In the genomic region with DNA sequence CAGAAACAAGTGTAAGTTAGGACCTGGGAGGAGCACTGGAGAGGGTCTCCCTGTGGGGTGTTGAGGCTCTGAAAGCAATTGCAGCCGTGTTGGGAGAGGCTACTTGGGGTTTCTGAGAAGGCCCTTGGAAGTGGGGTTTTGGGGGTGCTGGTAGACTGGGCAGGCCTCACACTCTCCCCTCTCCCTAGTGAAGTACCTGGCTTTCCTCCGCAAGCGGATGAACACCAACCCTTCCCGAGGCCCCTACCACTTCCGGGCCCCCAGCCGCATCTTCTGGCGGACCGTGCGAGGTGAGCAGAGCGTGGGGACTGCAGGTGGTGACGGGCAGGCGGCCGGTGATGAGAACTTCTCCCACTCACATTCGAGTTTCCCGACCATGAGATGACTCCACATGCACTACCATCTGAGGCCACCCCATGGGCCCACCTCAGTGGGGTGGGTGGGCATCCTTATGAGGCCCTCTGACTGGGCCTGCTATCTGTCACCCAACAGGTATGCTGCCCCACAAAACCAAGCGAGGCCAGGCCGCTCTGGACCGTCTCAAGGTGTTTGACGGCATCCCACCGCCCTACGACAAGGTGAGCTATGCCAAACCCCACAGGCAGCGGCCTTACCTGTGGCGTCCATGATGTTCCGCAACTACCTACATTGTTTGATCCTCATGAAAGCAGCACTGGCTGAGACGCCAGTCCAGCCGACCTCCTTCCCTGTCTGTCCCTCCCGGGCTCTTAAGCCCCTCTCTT, we compare ENCODE assay signal across 6 cellular contexts. TPM values are rescaled to one million over a fixed set of nuclear protein-coding genes. Genes with fewer than 3 reads are reported as not detected.
DNase-seq lines count a peak whose midpoint lies in the region; ATAC-seq and TF ChIP-seq lines count a peak whose summit lies in the region.
"Had no signal": no experiment of that assay in that cellular context is flagged by ENCODE, and none has a peak within 500 bp of the region (broad histone marks: within the 10 kb centered on the region; RNA-seq: fewer than 3 reads in every experiment).

No MANE protein-coding gene starts in this region.

- peaks cover 36% of the 10 kb centered on the region for H3K4me1 ChIP-seq in body of pancreas

- CTCF ChIA-PET in CD4-positive, alpha-beta T cell (lab: Charles Lee) = interaction anchor here (0.8 to 1.1 kb wide), 2 partner anchors 16 to 20 kb away, joined by 3 read pairs; no protein-coding TSS in a partner anchor

- TF ChIP-seq POLR2A in body of pancreas (IDR thresholded peaks at IDR 0.05) = no peak

- 60 to 79% methylated on average over 3 to 27 of the region's 27 CpGs for WGBS in body of pancreas, 2 donors

- POLR2A ChIA-PET in CD4-positive, alpha-beta T cell (lab: Charles Lee) = interaction anchor here (1.4 to 2.5 kb wide), 3 partner anchors 9 to 186 kb away, joined by 3 to 14 read pairs (median 6); no protein-coding TSS in a partner anchor

- H3K4me1 Mint-ChIP-seq in CD4-positive, alpha-beta T cell (ENCODE audit: low read depth) = peaks cover 67% of the 10 kb centered on the region

- DNase-seq in CD4-positive, alpha-beta T cell = no peak
- DNase-seq in body of pancreas = no peak
- no peak for DNase-seq in NOMO-1 treated with DMSO at 0.1 percent for 48 hours (lab: John Stamatoyannopoulos, UW; ENCODE audit: unreplicated experiment)
- DNase-seq: OCI-M1 had no signal

- H3K4me3 ChIP-seq in body of pancreas = no peak overlapping the region
- H3K4me3 ChIP-seq: lung had no signal

- H3K36me3 ChIP-seq in body of pancreas (replicated peaks in 1 of 2; ENCODE audit: insufficient read depth in 1 of 2, low read depth in 2 of 2) = peaks cover 17 to 31% of the 10 kb centered on the region in 2 donors

- H3K9me3 Mint-ChIP-seq in CD4-positive, alpha-beta T cell = no peaks in the 10 kb centered on the region

- intact Hi-C loops in CD4-positive, alpha-beta T cell (cut with DNase I, micrococcal nuclease) = loop anchor here in 1 of 2 experiments (10.0 kb wide), 1 partner anchor 324 kb away; the partner anchor contains the start of genes FUZ and MED25
- intact Hi-C loops in body of pancreas (cut with DNase I) = no loop called here

- TF ChIP-seq CTCF in CD4-positive, alpha-beta T cell (IDR thresholded peaks at IDR 0.05) = no peak
- TF ChIP-seq CTCF in body of pancreas (IDR thresholded peaks at IDR 0.05) = no peak

- no peaks in the 10 kb centered on the region for H3K27me3 Mint-ChIP-seq in CD4-positive, alpha-beta T cell

- H3K9me3 ChIP-seq in CD4-positive, alpha-beta T cell (ENCODE audit: control insufficient read depth, low read length) = no peaks in the 10 kb centered on the region
- no peaks in the 10 kb centered on the region for H3K9me3 ChIP-seq in body of pancreas

- H3K27me3 ChIP-seq in CD4-positive, alpha-beta T cell (ENCODE audit: control insufficient read depth, insufficient read depth, low read length) = no peaks in the 10 kb centered on the region
- H3K27me3 ChIP-seq in body of pancreas = no peaks in the 10 kb centered on the region

- no peak for ATAC-seq in CD4-positive, alpha-beta T cell (ENCODE audit: poor library complexity)
- ATAC-seq in body of pancreas (no peak), GM19397 (IDR thresholded peaks at IDR 0.05; ENCODE audit: unreplicated experiment) (no peak)

- peak overlapping the region; percentile 91 for H3K4me3 Mint-ChIP-seq in CD4-positive, alpha-beta T cell

- H3K36me3 Mint-ChIP-seq in CD4-positive, alpha-beta T cell (ENCODE audit: low read depth) = peaks cover 74% of the 10 kb centered on the region

- peak overlapping the region; percentile 92 for H3K27ac Mint-ChIP-seq in CD4-positive, alpha-beta T cell

- peak overlapping the region; percentile 60 for H3K27ac ChIP-seq in CD4-positive, alpha-beta T cell (ENCODE audit: low read depth, low read length)
- H3K27ac ChIP-seq in body of pancreas = peak overlapping the region in 3 of 4 donors; percentile 87 to 94 (median 90)

RNA-seq across cellular contexts. Expression of gene RPL13A, which starts 3.0 kb away (rescaled TPM):
- total RNA-seq in CD4-positive, alpha-beta T cell = 1,000 to 10,000 TPM; 5,328 to 5,481 TPM
- 1,000 to 10,000 TPM; 1,758 to 2,456 TPM for total RNA-seq in body of pancreas

RNA-seq across cellular contexts. Expression of gene RPS11, which starts 5.8 kb away (rescaled TPM):
- total RNA-seq in CD4-positive, alpha-beta T cell = 1,000 to 10,000 TPM; 2,912 to 3,041 TPM
- 1,000 to 10,000 TPM; 1,400 to 1,772 TPM for total RNA-seq in body of pancreas

RNA-seq across cellular contexts. Expression of gene FLT3LG, which starts 16.4 kb away (rescaled TPM):
- total RNA-seq in CD4-positive, alpha-beta T cell = 100 to 1,000 TPM; 311 to 325 TPM
- total RNA-seq in body of pancreas = under 1 TPM; 0.52 to 0.66 TPM

RNA-seq across cellular contexts. Expression of gene FCGRT, which starts 22.0 kb away (rescaled TPM):
- 10 to 100 TPM; 50.2 to 52.5 TPM for total RNA-seq in CD4-positive, alpha-beta T cell
- total RNA-seq in body of pancreas = 100 to 1,000 TPM; 117 to 121 TPM

RNA-seq across cellular contexts. Expression of gene RCN3, which starts 37.3 kb away (rescaled TPM):
- 1 to 10 TPM; 4.8 to 7.8 TPM for total RNA-seq in CD4-positive, alpha-beta T cell
- total RNA-seq in body of pancreas = 10 to 100 TPM; 11.9 to 39.9 TPM

Comparison
In these comparisons a context has a peak if more than half of its experiments do, and no peak if none do; other contexts are left out.
1. RNA of gene FLT3LG, which starts 16.4 kb away (total RNA-seq): 311 to 325 TPM in CD4-positive, alpha-beta T cell; 0.52 to 0.66 TPM in body of pancreas; every median in the first group is over 100 times any median in the second.